Comparison of ENCODE assay signal across 13 cellular contexts in the genomic region with DNA sequence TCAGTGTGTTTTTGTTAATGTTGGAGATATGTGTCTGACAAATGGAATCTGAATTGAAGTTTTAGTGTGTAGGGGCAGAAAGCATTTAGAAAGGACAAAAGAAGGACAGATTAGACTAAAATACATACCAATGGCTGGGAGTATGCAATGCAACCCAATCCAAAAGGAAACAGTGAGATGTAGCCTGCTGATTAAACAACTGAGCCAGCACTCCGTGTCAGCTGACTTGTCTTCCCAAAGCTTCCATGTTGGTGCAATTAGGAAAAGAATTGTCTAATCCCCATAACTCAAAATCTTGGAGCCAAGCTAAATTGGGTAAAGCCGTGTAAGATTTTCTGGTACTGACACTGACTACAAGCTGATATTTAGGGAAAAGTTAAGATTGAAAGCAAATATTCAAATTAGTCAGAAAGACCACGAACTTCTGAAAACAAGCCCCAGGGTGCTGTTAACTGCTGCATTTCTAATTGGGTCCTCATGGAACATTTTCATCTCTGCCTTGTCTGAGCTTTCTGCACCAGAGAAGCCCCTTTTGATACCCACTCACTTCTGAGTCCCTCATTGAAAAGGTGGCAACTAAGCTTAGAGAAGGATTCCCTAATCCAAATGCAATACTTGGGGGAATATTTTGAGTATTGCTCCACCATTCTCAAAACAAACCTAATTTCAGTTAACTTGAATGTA.
DNase-seq lines count a peak whose midpoint lies in the region; ATAC-seq and TF ChIP-seq lines count a peak whose summit lies in the region.
"Had no signal": no experiment of that assay in that cellular context is flagged by ENCODE, and none has a peak within 500 bp of the region (broad histone marks: within the 10 kb centered on the region; RNA-seq: fewer than 3 reads in every experiment).

No MANE protein-coding gene starts in this region.

- H2AFZ ChIP-seq in OCI-LY3 (ENCODE audit: low read depth, low read length) = 0 out of 2 replicates have a peak overlapping the region, but pooled peaks have one; percentile 25

- peak overlapping the region; percentile 73 for H3K4me3 Mint-ChIP-seq in activated T-cell treated with anti-CD3 and anti-CD28 coated beads, Interleukin-2, amount 50 U/mL, for 4 hours
- no peak overlapping the region for H3K4me3 Mint-ChIP-seq in chondrocyte (ENCODE audit: unreplicated experiment)
- peak overlapping the region; percentile 48 to 68 for H3K4me3 Mint-ChIP-seq in stimulated activated naive CD8-positive, alpha-beta T cell treated with anti-CD3 and anti-CD28 coated beads, Interleukin-15, amount 100 ng/mL, for 72 hours

- H3K9ac ChIP-seq in OCI-LY3 (ENCODE audit: low read length) = peak overlapping the region; percentile 20; the same call in 1 of the 2 replicates
- H3K9ac ChIP-seq: SK-N-SH had no signal

- no peaks in the 10 kb centered on the region for H3K27me3 Mint-ChIP-seq in activated T-cell treated with anti-CD3 and anti-CD28 coated beads, Interleukin-2, amount 50 U/mL, for 4 hours (ENCODE audit: low read depth)
- no peaks in the 10 kb centered on the region for H3K27me3 Mint-ChIP-seq in chondrocyte (ENCODE audit: low read depth)
- H3K27me3 Mint-ChIP-seq in stimulated activated naive CD8-positive, alpha-beta T cell treated with anti-CD3 and anti-CD28 coated beads, Interleukin-15, amount 100 ng/mL, for 72 hours = no peaks in the 10 kb centered on the region

- peak overlapping the region; percentile 23 for H3K27ac Mint-ChIP-seq in chondrocyte (ENCODE audit: unreplicated experiment)
- no peak overlapping the region for H3K27ac Mint-ChIP-seq in stimulated activated naive CD8-positive, alpha-beta T cell treated with anti-CD3 and anti-CD28 coated beads, Interleukin-15, amount 100 ng/mL, for 72 hours

- H3K9me3 Mint-ChIP-seq in activated T-cell treated with anti-CD3 and anti-CD28 coated beads, Interleukin-2, amount 50 U/mL, for 4 hours = no peaks in the 10 kb centered on the region
- no peaks in the 10 kb centered on the region for H3K9me3 Mint-ChIP-seq in chondrocyte (ENCODE audit: low read depth)
- H3K9me3 Mint-ChIP-seq in stimulated activated naive CD8-positive, alpha-beta T cell treated with anti-CD3 and anti-CD28 coated beads, Interleukin-15, amount 100 ng/mL, for 72 hours = no peaks in the 10 kb centered on the region

- peak overlapping the region; percentile 64 for H3K4me2 ChIP-seq in OCI-LY3 (ENCODE audit: low read length)
- H3K4me2 ChIP-seq: SK-N-SH had no signal

- H3K4me1 ChIP-seq in OCI-LY3 (ENCODE audit: low read length) = peaks cover 97% of the 10 kb centered on the region
- H3K4me1 ChIP-seq: pancreas had no signal

- no peaks in the 10 kb centered on the region for H3K36me3 ChIP-seq in OCI-LY3 (replicated peaks; ENCODE audit: low read depth, low read length)
- H3K36me3 ChIP-seq: pancreas had no signal

- no peak for ATAC-seq in activated T-cell treated with anti-CD3 and anti-CD28 coated beads, Interleukin-2, amount 50 U/mL, for 4 hours
- no peak for ATAC-seq in stimulated activated naive CD8-positive, alpha-beta T cell treated with anti-CD3 and anti-CD28 coated beads, Interleukin-15, amount 100 ng/mL, for 72 hours
- no peak for ATAC-seq in HG03342 (IDR thresholded peaks at IDR 0.05; ENCODE audit: unreplicated experiment)
- ATAC-seq in GM19395 (IDR thresholded peaks at IDR 0.05; ENCODE audit: unreplicated experiment) = no peak
- ATAC-seq in GM19035 (IDR thresholded peaks at IDR 0.05; ENCODE audit: unreplicated experiment) = no peak
- ATAC-seq: HepG2, pancreas had no signal

- H3K4me3 ChIP-seq in OCI-LY3 (ENCODE audit: low read length) = peak overlapping the region; percentile 38
- H3K4me3 ChIP-seq: pancreas had no signal

- H3K27ac ChIP-seq in OCI-LY3 (ENCODE audit: low read length) = no peak overlapping the region
- H3K27ac ChIP-seq: pancreas had no signal

- H4K20me1 ChIP-seq in OCI-LY3 (ENCODE audit: insufficient read depth, low read length) = no peaks in the 10 kb centered on the region

- peaks cover 16% of the 10 kb centered on the region for H3K4me1 Mint-ChIP-seq in activated T-cell treated with anti-CD3 and anti-CD28 coated beads, Interleukin-2, amount 50 U/mL, for 4 hours (ENCODE audit: low read depth)
- H3K4me1 Mint-ChIP-seq in chondrocyte (ENCODE audit: low read depth) = peaks cover 95% of the 10 kb centered on the region
- H3K4me1 Mint-ChIP-seq in stimulated activated naive CD8-positive, alpha-beta T cell treated with anti-CD3 and anti-CD28 coated beads, Interleukin-15, amount 100 ng/mL, for 72 hours = no peaks in the 10 kb centered on the region

- TF ChIP-seq CTCF in OCI-LY3 (IDR thresholded peaks at IDR 0.05; ENCODE audit: low read depth, low read length) = no peak
- TF ChIP-seq CTCF in chondrocyte (IDR thresholded peaks at IDR 0.05) = no peak

- H3K9me3 ChIP-seq in OCI-LY3 (ENCODE audit: insufficient read depth, low read length) = no peaks in the 10 kb centered on the region
- H3K9me3 ChIP-seq: pancreas, SK-N-SH had no signal

- H3K79me2 ChIP-seq in OCI-LY3 (ENCODE audit: low read length) = no peaks in the 10 kb centered on the region

- DNase-seq in activated T-cell treated with anti-CD3 and anti-CD28 coated beads, Interleukin-2, amount 50 U/mL, for 4 hours = no peak
- no peak for DNase-seq in activated T-cell treated with anti-CD3 and anti-CD28 coated beads, Interleukin-2, amount 50 U/mL, for 48 hours
- DNase-seq in chondrocyte (ENCODE audit: low spot score) = no peak
- DNase-seq in stimulated activated naive CD8-positive, alpha-beta T cell treated with anti-CD3 and anti-CD28 coated beads, Interleukin-15, amount 100 ng/mL, for 72 hours = no peak
- DNase-seq: GDM1, NCI-H1694 treated with DMSO at 0.1 percent for 48 hours, pancreas, SK-N-SH had no signal

- no peaks in the 10 kb centered on the region for H3K27me3 ChIP-seq in OCI-LY3 (ENCODE audit: low read depth, low read length)
- H3K27me3 ChIP-seq: pancreas had no signal

- H3K36me3 Mint-ChIP-seq in activated T-cell treated with anti-CD3 and anti-CD28 coated beads, Interleukin-2, amount 50 U/mL, for 4 hours (ENCODE audit: insufficient read depth) = peaks cover 1% of the 10 kb centered on the region
- no peaks in the 10 kb centered on the region for H3K36me3 Mint-ChIP-seq in chondrocyte (ENCODE audit: low read depth)
